10 cellular contexts compared by ENCODE assay signal in the genomic region with DNA sequence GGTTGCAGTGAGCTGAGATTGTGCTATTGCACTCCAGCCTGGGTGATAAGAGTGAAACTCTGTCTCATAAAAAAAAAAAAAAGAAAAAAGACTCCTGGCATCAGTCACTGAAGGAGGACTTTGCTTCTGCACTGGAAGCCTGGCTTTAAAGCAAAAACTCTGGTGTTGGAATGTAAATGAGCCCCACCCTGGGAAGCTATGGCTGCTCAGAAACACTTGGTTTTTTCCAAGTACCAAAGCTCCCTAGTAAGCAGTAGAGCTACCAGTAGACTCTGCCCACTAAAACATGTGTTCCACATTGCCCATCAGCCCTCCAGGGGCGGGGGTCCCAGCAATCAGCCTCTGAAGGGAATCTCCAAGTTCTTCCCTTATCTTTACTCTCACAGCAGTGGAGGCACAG.
A peak's percentile ranks its signal among the peaks of the same experiment; 100 is the strongest.
DNase-seq lines count a peak whose midpoint lies in the region; TF ChIP-seq lines count a peak whose summit lies in the region.
"Had no signal": no experiment of that assay in that cellular context is flagged by ENCODE, and none has a peak within 500 bp of the region (broad histone marks: within the 10 kb centered on the region; RNA-seq: fewer than 3 reads in every experiment).

No MANE protein-coding gene starts in this region.

- DNase-seq in H7: peak; percentile 16
- peak; percentile 63 for DNase-seq in iris pigment epithelial cell (ENCODE audit: low read depth)
- no peak for DNase-seq in spleen
- DNase-seq in activated naive CD4-positive, alpha-beta T cell treated with anti-CD3 and anti-CD28 coated beads, Interleukin-2, amount 50 U/mL, for 16 hours: no peak
- DNase-seq in activated naive CD8-positive, alpha-beta T cell treated with anti-CD3 and anti-CD28 coated beads for 36 hours: no peak
- no peak for DNase-seq in RKO (ENCODE audit: low spot score)
- DNase-seq in NCI-H1092 (lab: John Stamatoyannopoulos, UW): no peak
- DNase-seq: activated CD4-positive, alpha-beta T cell treated with anti-CD3 and anti-CD28 coated beads, Interleukin-2, amount 10 ng/mL, durations not matched to agents 24 days and 14 days; naive B cell had no signal

- H3K9me3 ChIP-seq in spleen: no peaks in the 10 kb centered on the region

- H3K27ac ChIP-seq in spleen: peak overlapping the region in 5 of 8 donors; percentile 22 to 67 (median 54)

- H3K27me3 ChIP-seq in H7 (ENCODE audit: control insufficient read depth, insufficient read depth, low read length) (no peaks in the 10 kb centered on the region), spleen (replicated peaks in 1 of 7) (peaks cover 0 to 48% (median 8%) of the 10 kb centered on the region in 7 donors)

- intact Hi-C loops in spleen (cut with DNase I; ENCODE audit: low total_unique reads): no loop called here

- TF ChIP-seq CTCF in brain (conservative IDR thresholded peaks at IDR 0.05) (no peak), spleen (IDR thresholded peaks at IDR 0.05 in 8 of 11, conservative IDR thresholded peaks at IDR 0.05 in 3 of 11) (no peak)

- peak overlapping the region in 2 of 5 experiments; percentile 14 to 53 for H3K4me3 Mint-ChIP-seq in brain
- no peak overlapping the region for H3K4me3 Mint-ChIP-seq in activated naive CD8-positive, alpha-beta T cell treated with anti-CD3 and anti-CD28 coated beads for 36 hours
- H3K4me3 Mint-ChIP-seq: activated CD4-positive, alpha-beta T cell treated with anti-CD3 and anti-CD28 coated beads, Interleukin-2, amount 10 ng/mL, durations not matched to agents 24 days and 14 days; naive B cell had no signal

- 33 to 38% (median 38%) methylated on average over 1 of the region's 1 CpG for WGBS in spleen, 5 donors

- H3K4me3 ChIP-seq in H7 (ENCODE audit: insufficient read depth, low read depth, low read length) (no peak overlapping the region), spleen (no peak overlapping the region)

- peaks cover 0 to 4% (median 0%) of the 10 kb centered on the region in 5 experiments for H3K9me3 Mint-ChIP-seq in brain
- H3K9me3 Mint-ChIP-seq in activated naive CD8-positive, alpha-beta T cell treated with anti-CD3 and anti-CD28 coated beads for 36 hours: no peaks in the 10 kb centered on the region
- H3K9me3 Mint-ChIP-seq: activated CD4-positive, alpha-beta T cell treated with anti-CD3 and anti-CD28 coated beads, Interleukin-2, amount 10 ng/mL, durations not matched to agents 24 days and 14 days; naive B cell had no signal

- peaks cover 0 to 14% (median 8%) of the 10 kb centered on the region in 6 donors for H3K4me1 ChIP-seq in spleen

- no peaks in the 10 kb centered on the region for H3K27me3 Mint-ChIP-seq in brain
- H3K27me3 Mint-ChIP-seq in activated naive CD8-positive, alpha-beta T cell treated with anti-CD3 and anti-CD28 coated beads for 36 hours: peaks cover 65% of the 10 kb centered on the region

- peaks cover 72% of the 10 kb centered on the region for H3K4me1 Mint-ChIP-seq in brain
- peaks cover 11% of the 10 kb centered on the region for H3K4me1 Mint-ChIP-seq in activated naive CD8-positive, alpha-beta T cell treated with anti-CD3 and anti-CD28 coated beads for 36 hours

- TF ChIP-seq POLR2A in spleen (IDR thresholded peaks at IDR 0.05): no peak

- peak overlapping the region; percentile 31 to 91 (median 59) for H3K27ac Mint-ChIP-seq in brain
- no peak overlapping the region for H3K27ac Mint-ChIP-seq in activated naive CD8-positive, alpha-beta T cell treated with anti-CD3 and anti-CD28 coated beads for 36 hours
- H3K27ac Mint-ChIP-seq: activated CD4-positive, alpha-beta T cell treated with anti-CD3 and anti-CD28 coated beads, Interleukin-2, amount 10 ng/mL, durations not matched to agents 24 days and 14 days; naive B cell had no signal

- H3K36me3 ChIP-seq in H7 (replicated peaks; ENCODE audit: control insufficient read depth, insufficient read depth, low read length): no peaks in the 10 kb centered on the region
- H3K36me3 ChIP-seq in spleen: no peaks in the 10 kb centered on the region

- no peaks in the 10 kb centered on the region for H3K36me3 Mint-ChIP-seq in brain
- H3K36me3 Mint-ChIP-seq in activated naive CD8-positive, alpha-beta T cell treated with anti-CD3 and anti-CD28 coated beads for 36 hours: no peaks in the 10 kb centered on the region
- H3K36me3 Mint-ChIP-seq: naive B cell had no signal

Comparison
In these comparisons a context has a peak if more than half of its experiments do, and no peak if none do; other contexts are left out.
1. DNase-seq: peak in H7 (single experiment) and iris pigment epithelial cell (single experiment); none in spleen (single experiment), activated naive CD4-positive, alpha-beta T cell treated with anti-CD3 and anti-CD28 coated beads, Interleukin-2, amount 50 U/mL, for 16 hours (single experiment), activated naive CD8-positive, alpha-beta T cell treated with anti-CD3 and anti-CD28 coated beads for 36 hours (single experiment), RKO (single experiment) and NCI-H1092 (single experiment).